2 cellular contexts compared by ENCODE assay signal in genomic region chr17:79852748-79853147, GRCh38.
TF ChIP-seq lines count a peak whose summit lies in the region.

No MANE protein-coding gene starts in this region.

TF ChIP-seq in SK-N-SH, 30 proteins besides CTCF, POLR2A, EP300 and RAD21 (continued from another document):
- TF ChIP-seq NFIC (IDR thresholded peaks at IDR 0.05; ENCODE audit: borderline replicate concordance) (no peak), FOXJ3 (CRISPR knock-in tag; IDR thresholded peaks at IDR 0.05) (no peak)
TF ChIP-seq in SK-N-SH: peak in this region for 0.

TF ChIP-seq in SK-N-SH treated with all-trans-retinoic acid at 6 μM for 48 hours, 23 proteins besides CTCF, POLR2A, EP300 and RAD21 (continued from another document):
- no peak for TF ChIP-seq CREB5 (CRISPR knock-in tag; IDR thresholded peaks at IDR 0.05; ENCODE audit: low read depth)
